In genomic region chrX:46278591-46278990, GRCh38 we compare ENCODE assay signal across 2 cellular contexts.
TF ChIP-seq lines count a peak whose summit lies in the region.

No MANE protein-coding gene starts in this region.

TF ChIP-seq in A549, 52 proteins besides CTCF, POLR2A, EP300 and RAD21 (continued from another document):
- TF ChIP-seq EHF (CRISPR knock-in tag; IDR thresholded peaks at IDR 0.05) (no peak), FOSL2 (IDR thresholded peaks at IDR 0.05) (no peak), FOSL2 (CRISPR knock-in tag; IDR thresholded peaks at IDR 0.05) (no peak), CHD2 (IDR thresholded peaks at IDR 0.05; ENCODE audit: low read length, partially characterized antibody) (no peak), TFCP2L1 (CRISPR knock-in tag; IDR thresholded peaks at IDR 0.05) (no peak), RARB (CRISPR knock-in tag; IDR thresholded peaks at IDR 0.05) (no peak)

TF ChIP-seq in WTC11, 78 proteins besides CTCF, POLR2A, EP300 and RAD21 (continued from another document):
- TF ChIP-seq USF2 (CRISPR knock-in tag; IDR thresholded peaks at IDR 0.05) (no peak), CREM (CRISPR knock-in tag; IDR thresholded peaks at IDR 0.05) (no peak), ZBTB43 (CRISPR knock-in tag; IDR thresholded peaks at IDR 0.05) (no peak), ATF3 (CRISPR knock-in tag; conservative IDR thresholded peaks at IDR 0.05) (no peak), PRDM15 (CRISPR knock-in tag; IDR thresholded peaks at IDR 0.05) (no peak), SOX15 (CRISPR knock-in tag; IDR thresholded peaks at IDR 0.05) (no peak), IRF1 (CRISPR knock-in tag; IDR thresholded peaks at IDR 0.05) (no peak), ZNF263 (CRISPR knock-in tag; IDR thresholded peaks at IDR 0.05; ENCODE audit: low read depth) (no peak), ATF6 (CRISPR knock-in tag; IDR thresholded peaks at IDR 0.05) (no peak), ZNF121 (CRISPR knock-in tag; IDR thresholded peaks at IDR 0.05) (no peak)
